1 cellular context compared by ENCODE assay signal in the genomic region with DNA sequence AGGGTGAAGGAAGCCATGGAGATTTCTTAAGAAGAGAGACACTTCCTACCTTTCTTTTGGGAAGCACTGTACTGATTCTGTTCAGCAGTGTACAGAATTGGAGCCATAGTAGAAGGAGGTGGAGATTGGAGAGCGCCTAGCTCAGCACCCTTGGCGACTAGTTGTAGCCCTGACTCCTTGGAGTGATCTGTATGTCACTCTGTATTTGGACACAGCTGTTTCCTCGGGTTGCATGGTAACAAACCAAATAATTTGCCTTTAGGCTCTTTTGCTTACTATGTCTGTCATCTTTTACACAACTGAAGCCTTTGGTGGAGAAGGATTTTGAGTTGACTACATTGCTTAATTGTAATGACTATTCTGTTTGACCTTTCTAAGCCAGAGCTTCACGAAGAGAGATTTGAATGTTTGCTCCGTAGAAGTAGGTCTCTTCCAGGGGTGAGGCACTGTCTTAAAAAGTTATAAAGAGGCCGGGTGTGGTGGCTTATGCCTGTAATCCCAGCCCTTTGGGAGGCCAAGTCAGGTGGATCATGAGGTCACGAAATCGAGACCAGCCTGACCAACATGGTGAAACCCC.
TF ChIP-seq lines count a peak whose summit lies in the region.

No MANE protein-coding gene starts in this region.

TF ChIP-seq in HepG2, 621 proteins besides CTCF, POLR2A, EP300 and RAD21 (continued from another document):
- TF ChIP-seq SOX13 (IDR thresholded peaks at IDR 0.05): no peak
- no peak for TF ChIP-seq SOX13 (CRISPR knock-in tag; conservative IDR thresholded peaks at IDR 0.05 in 1 of 2, IDR thresholded peaks at IDR 0.05 in 1 of 2)
- TF ChIP-seq, protein P1, sequence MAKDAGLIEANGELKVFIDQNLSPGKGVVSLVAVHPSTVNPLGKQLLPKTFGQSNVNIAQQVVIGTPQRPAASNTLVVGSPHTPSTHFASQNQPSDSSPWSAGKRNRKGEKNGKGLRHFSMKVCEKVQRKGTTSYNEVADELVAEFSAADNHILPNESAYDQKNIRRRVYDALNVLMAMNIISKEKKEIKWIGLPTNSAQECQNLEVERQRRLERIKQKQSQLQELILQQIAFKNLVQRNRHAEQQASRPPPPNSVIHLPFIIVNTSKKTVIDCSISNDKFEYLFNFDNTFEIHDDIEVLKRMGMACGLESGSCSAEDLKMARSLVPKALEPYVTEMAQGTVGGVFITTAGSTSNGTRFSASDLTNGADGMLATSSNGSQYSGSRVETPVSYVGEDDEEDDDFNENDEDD (CRISPR knock-in tag; IDR thresholded peaks at IDR 0.05; ENCODE audit: borderline replicate concordance): no peak
- no peak for TF ChIP-seq FOSL1 (CRISPR knock-in tag; IDR thresholded peaks at IDR 0.05; ENCODE audit: borderline replicate concordance)
- no peak for TF ChIP-seq ETV5 (CRISPR knock-in tag; IDR thresholded peaks at IDR 0.05; ENCODE audit: borderline replicate concordance)
- TF ChIP-seq ZNF143 (CRISPR knock-in tag; IDR thresholded peaks at IDR 0.05): no peak
- TF ChIP-seq, protein P2, sequence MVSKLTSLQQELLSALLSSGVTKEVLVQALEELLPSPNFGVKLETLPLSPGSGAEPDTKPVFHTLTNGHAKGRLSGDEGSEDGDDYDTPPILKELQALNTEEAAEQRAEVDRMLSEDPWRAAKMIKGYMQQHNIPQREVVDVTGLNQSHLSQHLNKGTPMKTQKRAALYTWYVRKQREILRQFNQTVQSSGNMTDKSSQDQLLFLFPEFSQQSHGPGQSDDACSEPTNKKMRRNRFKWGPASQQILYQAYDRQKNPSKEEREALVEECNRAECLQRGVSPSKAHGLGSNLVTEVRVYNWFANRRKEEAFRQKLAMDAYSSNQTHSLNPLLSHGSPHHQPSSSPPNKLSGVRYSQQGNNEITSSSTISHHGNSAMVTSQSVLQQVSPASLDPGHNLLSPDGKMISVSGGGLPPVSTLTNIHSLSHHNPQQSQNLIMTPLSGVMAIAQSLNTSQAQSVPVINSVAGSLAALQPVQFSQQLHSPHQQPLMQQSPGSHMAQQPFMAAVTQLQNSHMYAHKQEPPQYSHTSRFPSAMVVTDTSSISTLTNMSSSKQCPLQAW (CRISPR knock-in tag; IDR thresholded peaks at IDR 0.05): no peak
- TF ChIP-seq ZNF350 (CRISPR knock-in tag; IDR thresholded peaks at IDR 0.05; ENCODE audit: borderline replicate concordance, low read depth): no peak
